ENCODE assay signal across 14 cellular contexts in the genomic region with DNA sequence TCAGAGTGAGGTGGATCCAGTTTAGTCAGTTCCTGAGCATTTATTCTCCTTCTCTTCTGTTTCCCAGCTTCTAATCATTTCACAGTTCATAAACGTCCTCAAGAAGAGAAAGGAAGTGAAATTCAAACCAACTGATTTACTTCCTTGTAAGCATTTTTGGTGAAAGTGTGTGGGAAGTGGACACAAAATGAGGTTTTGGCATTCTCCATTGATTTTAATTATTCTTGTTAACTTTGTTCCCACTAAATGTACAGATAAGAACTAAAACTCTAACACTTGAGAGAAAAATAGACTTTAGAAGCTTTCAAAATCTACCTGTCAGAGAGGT. TPM values are rescaled to one million over a fixed set of nuclear protein-coding genes. Genes with fewer than 3 reads are reported as not detected.
DNase-seq lines count a peak whose midpoint lies in the region; ATAC-seq and TF ChIP-seq lines count a peak whose summit lies in the region.
"Had no signal": no experiment of that assay in that cellular context is flagged by ENCODE, and none has a peak within 500 bp of the region (broad histone marks: within the 10 kb centered on the region; RNA-seq: fewer than 3 reads in every experiment).

No MANE protein-coding gene starts in this region.

- BruUV-seq in PC-3 (replicated peaks; lab: Mats Ljungman, UMichigan): no TSS peak

- DNase-seq in activated CD4-positive, alpha-beta T cell treated with anti-CD3 and anti-CD28 coated beads, Interleukin-2, amount 10 ng/mL, durations not matched to agents 24 days and 14 days: no peak
- no peak for DNase-seq in activated CD4-positive, alpha-beta T cell treated with anti-CD3 and anti-CD28 coated beads for 1 hour
- no peak for DNase-seq in PC-3
- DNase-seq in epithelial cell of prostate (ENCODE audit: low read depth, low spot score): no peak
- no peak for DNase-seq in smooth muscle cell (lab: John Stamatoyannopoulos, UW; ENCODE audit: unreplicated experiment)
- no peak for DNase-seq in midbrain (lab: John Stamatoyannopoulos, UW)
- no peak for DNase-seq in BE2C
- DNase-seq: activated gamma-delta T cell, dorsolateral prefrontal cortex, GF-D8, glutamatergic neuron, NCI-H2171, WERI-Rb-1 had no signal

- CTCF ChIA-PET in PC-3 (lab: Charles Lee): interaction anchor here (0.6 to 1.2 kb wide), 3 partner anchors 8 to 142 kb away, joined by 4 to 7 read pairs (median 5); no protein-coding TSS in a partner anchor

- H3K27me3 Mint-ChIP-seq in activated CD4-positive, alpha-beta T cell treated with anti-CD3 and anti-CD28 coated beads, Interleukin-2, amount 10 ng/mL, durations not matched to agents 24 days and 14 days: no peaks in the 10 kb centered on the region

- peak overlapping the region; percentile 97 for H3K27ac ChIP-seq in PC-3 (ENCODE audit: low read length)
- peak overlapping the region; percentile 90 for H3K27ac ChIP-seq in epithelial cell of prostate
- peak overlapping the region; percentile 94 for H3K27ac ChIP-seq in smooth muscle cell (ENCODE audit: low read depth)
- H3K27ac ChIP-seq: WERI-Rb-1 had no signal

- peak overlapping the region; percentile 15 for H3K4me3 Mint-ChIP-seq in activated CD4-positive, alpha-beta T cell treated with anti-CD3 and anti-CD28 coated beads, Interleukin-2, amount 10 ng/mL, durations not matched to agents 24 days and 14 days

- H3K9me3 Mint-ChIP-seq in activated CD4-positive, alpha-beta T cell treated with anti-CD3 and anti-CD28 coated beads, Interleukin-2, amount 10 ng/mL, durations not matched to agents 24 days and 14 days: no peaks in the 10 kb centered on the region

- H3K4me2 ChIP-seq in PC-3 (ENCODE audit: low read length) (peak overlapping the region; percentile 67), smooth muscle cell (peak overlapping the region; percentile 67)

- no peaks in the 10 kb centered on the region; the same call in 1 of the 2 replicates for H3K36me3 ChIP-seq in PC-3 (ENCODE audit: low read depth, low read length)
- H3K36me3 ChIP-seq in smooth muscle cell (ENCODE audit: low read depth): no peaks in the 10 kb centered on the region
- H3K36me3 ChIP-seq in BE2C: peaks cover 18% of the 10 kb centered on the region

- peaks cover 50% of the 10 kb centered on the region for H3K36me3 Mint-ChIP-seq in activated CD4-positive, alpha-beta T cell treated with anti-CD3 and anti-CD28 coated beads, Interleukin-2, amount 10 ng/mL, durations not matched to agents 24 days and 14 days (ENCODE audit: low read depth)

- peak overlapping the region; percentile 59 for H3K9ac ChIP-seq in PC-3 (ENCODE audit: low read length)
- no peak overlapping the region for H3K9ac ChIP-seq in smooth muscle cell (ENCODE audit: low read depth)

- no peaks in the 10 kb centered on the region for H4K20me1 ChIP-seq in PC-3 (ENCODE audit: low read length)
- H4K20me1 ChIP-seq in smooth muscle cell (ENCODE audit: low read depth): no peaks in the 10 kb centered on the region

- H3K79me2 ChIP-seq in PC-3 (ENCODE audit: low read length) (no peaks in the 10 kb centered on the region), smooth muscle cell (ENCODE audit: low read depth) (no peaks in the 10 kb centered on the region)

- peaks cover 25% of the 10 kb centered on the region for H3K4me1 Mint-ChIP-seq in activated CD4-positive, alpha-beta T cell treated with anti-CD3 and anti-CD28 coated beads, Interleukin-2, amount 10 ng/mL, durations not matched to agents 24 days and 14 days

- H3K27me3 ChIP-seq in PC-3 (ENCODE audit: low read length): no peaks in the 10 kb centered on the region
- H3K27me3 ChIP-seq in smooth muscle cell (ENCODE audit: low read depth): no peaks in the 10 kb centered on the region
- H3K27me3 ChIP-seq in BE2C: no peaks in the 10 kb centered on the region
- H3K27me3 ChIP-seq: dorsolateral prefrontal cortex had no signal

- WGBS in smooth muscle cell (ENCODE audit: low lambda C conversion rate): 6% methylated on average over 1 of the region's 1 CpG

- no peaks in the 10 kb centered on the region for H3K9me3 ChIP-seq in PC-3 (ENCODE audit: low read length)
- no peaks in the 10 kb centered on the region for H3K9me3 ChIP-seq in smooth muscle cell (replicated peaks; ENCODE audit: low read depth)
- H3K9me3 ChIP-seq in BE2C: no peaks in the 10 kb centered on the region

- H3K9me2 ChIP-seq in PC-3 (replicated peaks; ENCODE audit: low read length): no peaks in the 10 kb centered on the region

- intact Hi-C loops in activated CD4-positive, alpha-beta T cell treated with anti-CD3 and anti-CD28 coated beads, Interleukin-2, amount 10 ng/mL, durations not matched to agents 24 days and 14 days (cut with micrococcal nuclease): loop anchor here (1.0 to 5.0 kb wide), 4 partner anchors 27 to 57 kb away; no protein-coding TSS in a partner anchor
- intact Hi-C loops in PC-3 (cut with micrococcal nuclease): loop anchor here (2.0 kb wide), 1 partner anchor 27 kb away; no protein-coding TSS in a partner anchor

- H3F3A ChIP-seq in PC-3 (ENCODE audit: low read length, unreplicated experiment): peaks cover 8% of the 10 kb centered on the region
- peaks cover 10% of the 10 kb centered on the region for H3F3A ChIP-seq in smooth muscle cell (ENCODE audit: low read depth)

- H3K4me3 ChIP-seq in PC-3 (ENCODE audit: low read length) (no peak overlapping the region), smooth muscle cell (no peak overlapping the region), BE2C (ENCODE audit: low read depth, low read length) (no peak overlapping the region)
- H3K4me3 ChIP-seq: dorsolateral prefrontal cortex had no signal

- TF ChIP-seq CTCF in PC-3 (conservative IDR thresholded peaks at IDR 0.05; ENCODE audit: low read depth, low read length) (no peak), smooth muscle cell (IDR thresholded peaks at IDR 0.05; ENCODE audit: borderline replicate concordance, insufficient read depth, poor library complexity, severe bottlenecking) (no peak), BE2C (IDR thresholded peaks at IDR 0.05; ENCODE audit: low read depth, low read length) (no peak)

- H3K4me1 ChIP-seq in PC-3 (ENCODE audit: insufficient read depth, low read length): peaks cover 32% of the 10 kb centered on the region
- peaks cover 17% of the 10 kb centered on the region for H3K4me1 ChIP-seq in smooth muscle cell (ENCODE audit: low read depth)
- no peaks in the 10 kb centered on the region for H3K4me1 ChIP-seq in BE2C

- POLR2A ChIA-PET in PC-3 (lab: Charles Lee; ENCODE audit: unreplicated experiment): interaction anchor here (0.5 to 0.6 kb wide), 2 partner anchors 79 to 178 kb away, joined by 3 to 5 read pairs; no protein-coding TSS in a partner anchor

- ATAC-seq in PC-3: no peak
- no peak for ATAC-seq in HG03378 (IDR thresholded peaks at IDR 0.05; ENCODE audit: unreplicated experiment)

- H2AFZ ChIP-seq in PC-3 (ENCODE audit: low read length) (no peak overlapping the region), smooth muscle cell (ENCODE audit: low read depth) (no peak overlapping the region)

- H3K27ac Mint-ChIP-seq in activated CD4-positive, alpha-beta T cell treated with anti-CD3 and anti-CD28 coated beads, Interleukin-2, amount 10 ng/mL, durations not matched to agents 24 days and 14 days: peak overlapping the region; percentile 77

RNA-seq across cellular contexts. Expression of gene CORO6, which starts 42.7 kb away (rescaled TPM):
- 5.6 and 6.4 TPM in 2 replicates for total RNA-seq in activated CD4-positive, alpha-beta T cell treated with anti-CD3 and anti-CD28 coated beads, Interleukin-2, amount 10 ng/mL, durations not matched to agents 24 days and 14 days
- total RNA-seq in PC-3 (2014; rRNA removed) (0.44 and 0.58 TPM in 2 replicates), smooth muscle cell (2.4 and 6.2 TPM in 2 replicates)
- polyA plus RNA-seq in smooth muscle cell: 2.4 and 2.9 TPM in 2 replicates
- 7.5 TPM for polyA plus RNA-seq in BE2C (2012; ENCODE audit: insufficient read depth, insufficient read length, low read depth)
